In the genomic region with DNA sequence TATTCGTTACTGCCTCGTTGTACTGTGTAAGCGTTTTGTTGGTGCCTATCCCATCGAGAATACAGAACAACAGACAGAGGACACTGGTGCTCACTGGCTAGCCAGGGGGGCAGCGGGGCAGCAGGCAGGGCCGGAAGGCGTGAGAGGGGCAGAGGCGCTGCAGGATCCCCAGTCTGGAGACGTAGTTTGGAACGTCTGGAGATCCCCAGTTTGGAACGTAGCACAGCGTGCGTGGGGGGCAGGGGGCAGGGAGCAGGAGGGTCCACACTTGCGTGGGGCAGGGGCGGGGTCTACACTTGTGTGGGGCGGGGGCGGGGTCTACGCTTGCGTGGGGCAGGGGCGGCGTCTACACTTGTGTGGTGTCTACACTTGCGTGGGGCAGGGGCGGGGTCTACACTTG, we compare ENCODE assay signal across 26 cellular contexts.
"Had no signal": no experiment of that assay in that cellular context is flagged by ENCODE, and none has a peak within 500 bp of the region (broad histone marks: within the 10 kb centered on the region; RNA-seq: fewer than 3 reads in every experiment).

No MANE protein-coding gene starts in this region.

- DNase-seq: IMR-90, Karpas-422, KG1, MG63, NCI-H1092, NCI-H1105 treated with DMSO at 0.1 percent for 48 hours, NCI-H1417 treated with DMSO at 0.1 percent for 48 hours, NCI-H146, NCI-H1694 treated with DMSO at 0.1 percent for 48 hours, NCI-H1930, NCI-H2081, NCI-H2107, NCI-H2227 treated with DMSO at 0.1 percent for 48 hours, NCI-H446, NCI-H510A, NCI-H524 treated with DMSO at 0.1 percent for 48 hours, NCI-H69, NCI-H774, PC-3, SHP77 treated with DMSO at 0.1 percent for 48 hours, SJCRH30 had no signal

- FAIRE-seq: HepG2 had no signal

- H3K36me3 ChIP-seq: MG63, SJCRH30 had no signal

- ATAC-seq: HepG2, Panc1, PC-3, Right ventricle myocardium inferior, SK-N-SH treated with all-trans-retinoic acid at 6 μM for 48 hours had no signal

- H3K4me1 ChIP-seq: SJCRH30 had no signal

- H3K4me3 ChIP-seq: MG63, SJCRH30 had no signal

- H3K9me3 ChIP-seq: MG63, SJCRH30 had no signal

- H3K27ac ChIP-seq: RWPE1, SJCRH30 had no signal
